Comparison of ENCODE assay signal across 8 cellular contexts in genomic region chr10:3482200-3482993, GRCh38.
DNase-seq lines count a peak whose midpoint lies in the region; ATAC-seq and TF ChIP-seq lines count a peak whose summit lies in the region.

No MANE protein-coding gene starts in this region.

- DNase-seq in CD1c-positive myeloid dendritic cell (ENCODE audit: extremely low spot score) (peak; percentile 50), HCT116 (ENCODE audit: low read depth, low spot score) (peak; percentile 88), NCI-H2227 treated with DMSO at 0.1 percent for 48 hours (lab: John Stamatoyannopoulos, UW) (peak; percentile 58), T47D (ENCODE audit: low read depth in 1 of 2, low spot score in 1 of 2) (peak; percentile 66 to 99), lower leg skin (ENCODE audit: low spot score in 2 of 2) (peak; percentile 87 to 91), vagina (ENCODE audit: extremely low spot score in 2 of 2) (peak in 1 of 2 donors; percentile 97)

- peak overlapping the region; percentile 32 for H3K9ac ChIP-seq in HCT116 (ENCODE audit: low read length)

- H3K79me2 ChIP-seq in HCT116 (ENCODE audit: insufficient read depth, low read length) = no peaks in the 10 kb centered on the region

- peaks cover 20 to 37% of the 10 kb centered on the region in 2 experiments for H3K4me1 ChIP-seq in HCT116 (ENCODE audit: control insufficient read depth in 1 of 2, insufficient read depth in 2 of 2, low read length in 2 of 2)
- H3K4me1 ChIP-seq in vagina = peaks cover 28% of the 10 kb centered on the region

- peak; percentile 18; the same call in 1 of the 2 replicates for TF ChIP-seq RAD21 in HCT116 (IDR thresholded peaks at IDR 0.05; ENCODE audit: low read depth)

- H3K27ac ChIP-seq in HCT116 (ENCODE audit: low read depth, low read length) = no peak overlapping the region
- peak overlapping the region; percentile 68 for H3K27ac ChIP-seq in vagina

- H3K9me3 ChIP-seq in HCT116 (ENCODE audit: control insufficient read depth in 1 of 2, insufficient read depth in 1 of 2, low read depth in 1 of 2, low read length in 2 of 2) (no peaks in the 10 kb centered on the region), vagina (no peaks in the 10 kb centered on the region)

- intact Hi-C loops in HCT116 (cut with micrococcal nuclease) = loop anchor here (10.0 kb wide), 1 partner anchor 282 kb away; no protein-coding TSS in a partner anchor
- intact Hi-C loops in lower leg skin (cut with DNase I; ENCODE audit: low total_unique reads) = no loop called here
- intact Hi-C loops in vagina (cut with DNase I) = no loop called here

- no TSS peak for BruUV-seq in HCT116 (replicated peaks; lab: Mats Ljungman, UMichigan)

- H4K20me1 ChIP-seq in HCT116 (ENCODE audit: insufficient read depth) = no peaks in the 10 kb centered on the region

- RAD21 ChIA-PET in HCT116 (lab: Charles Lee; ENCODE audit: low non-redundant PET in 1 of 2, low total read pairs in 2 of 2, uncharacterized antibody in 2 of 2, unreplicated experiment in 2 of 2) = no interaction called here

- H3K27me3 ChIP-seq in HCT116 (ENCODE audit: insufficient read depth, low read length) = no peaks in the 10 kb centered on the region
- H3K27me3 ChIP-seq in vagina = no peaks in the 10 kb centered on the region

- 8 to 12% methylated on average over 17 of the region's 17 CpGs for WGBS in lower leg skin, 2 donors

- no peaks in the 10 kb centered on the region for H3K9me2 ChIP-seq in HCT116 (ENCODE audit: insufficient read depth)

- peak overlapping the region; percentile 76 for H3K4me2 ChIP-seq in HCT116 (ENCODE audit: low read length)

- TF ChIP-seq POLR2A in HCT116 (IDR thresholded peaks at IDR 0.05; ENCODE audit: borderline replicate concordance, extremely low read depth, insufficient read depth, insufficient read length) (no peak), lower leg skin (IDR thresholded peaks at IDR 0.05) (no peak), vagina (IDR thresholded peaks at IDR 0.05) (peak in 1 of 2 donors; percentile 9)

- POLR2A ChIA-PET in HCT116 (lab: Charles Lee) = no interaction called here

- in situ Hi-C loops in T47D (cut with HindIII; ENCODE audit: low pct_unique_long_range_greater_than_20kb, low sequenced_read_pairs) = no loop called here

- H3K36me3 ChIP-seq in HCT116 (ENCODE audit: control insufficient read depth in 1 of 2, insufficient read depth in 2 of 2, low read length in 2 of 2) = no peaks in the 10 kb centered on the region
- no peaks in the 10 kb centered on the region for H3K36me3 ChIP-seq in vagina

- peak overlapping the region in 1 of 2 experiments; percentile 40; a peak in 2 of 4 replicates for H3K4me3 ChIP-seq in HCT116 (replicated peaks in 1 of 2; ENCODE audit: low read depth in 1 of 2, low read length in 2 of 2)
- H3K4me3 ChIP-seq in lower leg skin (ENCODE audit: low read depth, poor library complexity, severe bottlenecking) = no peak overlapping the region
- H3K4me3 ChIP-seq in vagina = peak overlapping the region in 1 of 2 donors; percentile 3

- H2AFZ ChIP-seq in HCT116 (ENCODE audit: low read depth, low read length, poor library complexity, severe bottlenecking) = peak overlapping the region; percentile 1

- no peak for TF ChIP-seq CTCF in HCT116 (IDR thresholded peaks at IDR 0.05 in 2 of 3, conservative IDR thresholded peaks at IDR 0.05 in 1 of 3; ENCODE audit: borderline replicate concordance in 1 of 3, insufficient read depth in 1 of 3, low read depth in 2 of 3, low read length in 2 of 3)
- no peak for TF ChIP-seq CTCF in lower leg skin (IDR thresholded peaks at IDR 0.05)
- TF ChIP-seq CTCF in vagina (IDR thresholded peaks at IDR 0.05) = no peak

- peak; percentile 86 for ATAC-seq in HCT116
- no peak for ATAC-seq in GM18520 (IDR thresholded peaks at IDR 0.05; ENCODE audit: unreplicated experiment)
- ATAC-seq in GM18858 (IDR thresholded peaks at IDR 0.05; ENCODE audit: unreplicated experiment) = no peak

- CTCF ChIA-PET in HCT116 (lab: Charles Lee) = no interaction called here

TF ChIP-seq in HCT116, 20 proteins besides CTCF, POLR2A, EP300 and RAD21:
- TF ChIP-seq JUND (IDR thresholded peaks at IDR 0.05) (peak; percentile 64), ELF1 (IDR thresholded peaks at IDR 0.05; ENCODE audit: borderline replicate concordance, low read depth) (no peak), CBX3 (IDR thresholded peaks at IDR 0.05; ENCODE audit: low read depth) (no peak), MAX (IDR thresholded peaks at IDR 0.05) (peak; percentile 61), ZBTB33 (IDR thresholded peaks at IDR 0.05; ENCODE audit: extremely low read depth, insufficient replicate concordance, low read length) (no peak), TCF7L2 (IDR thresholded peaks at IDR 0.05; ENCODE audit: borderline replicate concordance, extremely low read depth, insufficient read depth, insufficient read length) (peak; percentile 82), EGR1 (IDR thresholded peaks at IDR 0.05; ENCODE audit: low read depth) (no peak), SIN3A (IDR thresholded peaks at IDR 0.05; ENCODE audit: low read depth) (no peak), EZH2 (IDR thresholded peaks at IDR 0.05) (no peak), REST (IDR thresholded peaks at IDR 0.05; ENCODE audit: low read depth) (no peak), FOSL1 (IDR thresholded peaks at IDR 0.05; ENCODE audit: low read depth) (peak; percentile 63; the same call in 1 of the 2 replicates), SP1 (IDR thresholded peaks at IDR 0.05; ENCODE audit: low read depth) (peak; percentile 76), ATF3 (IDR thresholded peaks at IDR 0.05) (no peak), ZNF274 (IDR thresholded peaks at IDR 0.05; ENCODE audit: low read depth, low read length) (no peak), CEBPB (IDR thresholded peaks at IDR 0.05; ENCODE audit: low read depth) (peak; percentile 71), YY1 (IDR thresholded peaks at IDR 0.05; ENCODE audit: extremely low read depth, insufficient replicate concordance, low read depth, low read length) (no peak), POLR2AphosphoS5 (IDR thresholded peaks at IDR 0.05; ENCODE audit: low read depth, low read length) (0 out of 2 replicates have a peak, but pooled peaks have one; percentile 27)
